Comparison of ENCODE assay signal across 7 cellular contexts in the genomic region with DNA sequence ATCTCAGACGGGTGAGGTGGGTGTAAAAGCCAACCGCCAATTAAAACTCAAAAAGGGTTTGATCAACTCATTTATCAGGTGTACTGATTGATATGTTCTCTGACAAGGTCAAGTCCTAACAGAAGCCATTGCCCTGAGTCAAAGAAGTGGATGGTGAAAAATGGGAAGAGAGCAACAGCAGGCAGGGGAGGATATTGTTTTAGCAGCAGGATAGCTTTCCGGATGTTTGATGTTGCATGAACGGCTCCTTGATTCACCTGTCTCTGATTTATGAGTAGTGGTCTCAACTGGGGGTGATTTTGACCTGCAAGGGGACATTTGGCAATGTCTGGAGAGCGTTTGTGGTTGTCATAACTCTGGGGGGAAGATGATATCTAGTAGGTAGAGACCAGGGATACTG.
"Had no signal": no experiment of that assay in that cellular context is flagged by ENCODE, and none has a peak within 500 bp of the region (broad histone marks: within the 10 kb centered on the region; RNA-seq: fewer than 3 reads in every experiment).

No MANE protein-coding gene starts in this region.

- FAIRE-seq: HepG2, HTR-8/SVneo, K562 had no signal

- H3K4me1 Mint-ChIP-seq: IgD-negative memory B cell had no signal

- H3K4me3 ChIP-seq: K562 had no signal

- DNase-seq: IMR-90, KBM-7 had no signal

- H3K27ac ChIP-seq: HL-60 had no signal

- H3K4me3 Mint-ChIP-seq: IgD-negative memory B cell had no signal
